In the genomic region with DNA sequence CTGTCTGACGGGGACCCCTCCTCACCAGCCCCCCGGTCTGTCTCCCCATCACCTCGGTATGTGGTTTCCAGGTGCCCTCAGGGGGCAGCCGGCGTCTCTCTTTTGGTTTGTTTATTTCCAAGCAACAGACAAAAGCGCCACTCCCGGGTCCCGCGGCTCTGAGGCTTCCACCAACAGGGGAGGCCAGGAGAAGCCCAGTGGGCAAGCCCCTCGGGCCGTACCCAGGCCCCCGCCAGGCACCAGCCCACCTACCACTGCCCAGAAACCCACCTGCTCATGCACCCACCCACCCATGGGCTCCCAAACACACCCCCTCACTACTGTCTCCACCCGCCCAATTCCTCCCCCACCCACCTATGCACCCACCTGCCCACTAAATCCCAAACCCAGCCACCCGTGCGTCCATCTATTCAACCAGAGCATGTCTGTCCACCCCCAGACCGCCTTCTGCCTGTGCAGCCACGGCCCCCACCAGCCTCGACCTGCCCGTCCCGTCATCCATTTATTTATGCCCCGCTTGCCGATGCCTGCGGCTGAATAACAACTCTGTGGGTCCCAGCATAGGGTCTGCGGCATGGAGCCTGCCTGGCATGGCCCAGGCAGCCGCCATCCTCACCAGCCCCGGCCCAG, we compare ENCODE assay signal across 35 cellular contexts.
"Had no signal": no experiment of that assay in that cellular context is flagged by ENCODE, and none has a peak within 500 bp of the region (broad histone marks: within the 10 kb centered on the region; RNA-seq: fewer than 3 reads in every experiment).

No MANE protein-coding gene starts in this region.

- H3K36me3 Mint-ChIP-seq: activated CD4-positive, alpha-beta memory T cell treated with anti-CD3 and anti-CD28 coated beads for 36 hours; activated naive CD8-positive, alpha-beta T cell; activated naive CD8-positive, alpha-beta T cell treated with anti-CD3 and anti-CD28 coated beads, Interleukin-2, amount 10 ng/mL, durations not matched to agents 7 days and 5 days; brain had no signal

- ATAC-seq: activated CD8-positive, alpha-beta T cell treated with anti-CD3 and anti-CD28 coated beads for 36 hours; activated naive CD8-positive, alpha-beta T cell treated with anti-CD3 and anti-CD28 coated beads, Interleukin-2, amount 50 U/mL, for 24 hours; activated T-cell treated with anti-CD3 and anti-CD28 coated beads, Interleukin-2, amount 50 U/mL, for 4 hours; activated T-cell treated with anti-CD3 and anti-CD28 coated beads, Interleukin-2, amount 50 U/mL, for 72 hours; activated T-helper 17 cell treated with anti-CD3 and anti-CD28 coated beads, Interleukin-2, amount 50 U/mL, for 72 hours had no signal

- H3K9me3 ChIP-seq: ascending aorta had no signal

- H3K27ac Mint-ChIP-seq: activated B cell treated with CpG ODN at 0.5 μM for 24 hours; activated CD4-positive, alpha-beta memory T cell treated with anti-CD3 and anti-CD28 coated beads for 36 hours; activated CD4-positive, alpha-beta T cell treated with anti-CD3 and anti-CD28 coated beads, Interleukin-2, amount 10 ng/mL, durations not matched to agents 24 days and 14 days; activated CD8-positive, alpha-beta T cell treated with anti-CD3 and anti-CD28 coated beads for 36 hours; activated naive CD4-positive, alpha-beta T cell treated with anti-CD3 and anti-CD28 coated beads for 36 hours; activated naive CD8-positive, alpha-beta T cell; activated naive CD8-positive, alpha-beta T cell treated with anti-CD3 and anti-CD28 coated beads, Interleukin-2, amount 10 ng/mL, durations not matched to agents 7 days and 5 days; activated naive CD8-positive, alpha-beta T cell treated with anti-CD3 and anti-CD28 coated beads, Interleukin-2, amount 50 U/mL, for 24 hours; activated T-cell treated with anti-CD3 and anti-CD28 coated beads, Interleukin-2, amount 50 U/mL, for 72 hours; activated T-helper 1 cell treated with anti-CD3 and anti-CD28 coated beads, Interleukin-12 subunit alpha, Interleukin-12 subunit beta, Interleukin-2, Interleukin-4 antibody, amounts not matched to agents 30 ng/mL and 10 ng/mL and 1 ng/mL, durations not matched to agents 14 hours and 24 hours and 36 hours; activated T-helper 17 cell treated with anti-CD3 and anti-CD28 coated beads, Interleukin-2, amount 50 U/mL, for 72 hours; T-helper 1 cell treated with Interleukin-12 subunit alpha and Interleukin-12 subunit beta and Interleukin-4 antibody, amounts not matched to agents 30 μg/mL and 1 μg/mL, for 36 hours; T-helper 2 cell treated with Interferon-gamma antibody and Interleukin-4, amounts not matched to agents 5 μg/mL and 100 μg/mL, for 36 hours had no signal

- DNase-seq: activated B cell treated with CpG ODN at 0.5 μM for 24 hours; activated CD4-positive, alpha-beta memory T cell treated with anti-CD3 and anti-CD28 coated beads for 36 hours; activated CD4-positive, alpha-beta T cell treated with anti-CD3 and anti-CD28 coated beads for 4 hours; activated CD4-positive, alpha-beta T cell treated with anti-CD3 and anti-CD28 coated beads, Interleukin-2, amount 10 ng/mL, durations not matched to agents 24 days and 14 days; activated CD4-positive, alpha-beta T cell treated with anti-CD3 and anti-CD28 coated beads, Interleukin-2, amount 50 U/mL, for 1 hour; activated CD4-positive, alpha-beta T cell treated with anti-CD3 and anti-CD28 coated beads, Interleukin-2, amount 50 U/mL, for 4 hours; activated CD4-positive, CD25-positive, alpha-beta regulatory T cell treated with anti-CD3 and anti-CD28 coated beads, Interleukin-2, amount 50 U/mL, for 72 hours; activated CD8-positive, alpha-beta memory T cell treated with anti-CD3 and anti-CD28 coated beads, Interleukin-2, amount 50 U/mL, for 4 hours; activated CD8-positive, alpha-beta T cell treated with anti-CD3 and anti-CD28 coated beads for 36 hours; activated effector memory CD4-positive, alpha-beta T cell treated with anti-CD3 and anti-CD28 coated beads, Interleukin-2, amount 50 U/mL, for 16 hours; activated naive CD4-positive, alpha-beta T cell treated with anti-CD3 and anti-CD28 coated beads for 36 hours; activated naive CD4-positive, alpha-beta T cell treated with anti-CD3 and anti-CD28 coated beads, Interleukin-2, amount 50 U/mL, for 16 hours; activated naive CD8-positive, alpha-beta T cell treated with anti-CD3 and anti-CD28 coated beads, Interleukin-2, amount 10 ng/mL, durations not matched to agents 7 days and 5 days; activated naive CD8-positive, alpha-beta T cell treated with anti-CD3 and anti-CD28 coated beads, Interleukin-2, amount 50 U/mL, for 24 hours; activated T-cell treated with anti-CD3 and anti-CD28 coated beads for 4 hours; activated T-cell treated with anti-CD3 and anti-CD28 coated beads, Interleukin-2, amount 50 U/mL, for 1 hour; activated T-cell treated with anti-CD3 and anti-CD28 coated beads, Interleukin-2, amount 50 U/mL, for 4 hours; activated T-cell treated with anti-CD3 and anti-CD28 coated beads, Interleukin-2, amount 50 U/mL, for 72 hours; amygdala; anterior cingulate cortex; T-helper 1 cell; T-helper 2 cell; T-helper 9 cell had no signal

- H3K27me3 ChIP-seq: ascending aorta had no signal

- FAIRE-seq: bronchial epithelial cell, TTC549 had no signal

- H3K36me3 ChIP-seq: ascending aorta, cardiac muscle cell had no signal

- H3K27me3 Mint-ChIP-seq: activated T-helper 17 cell treated with anti-CD3 and anti-CD28 coated beads, Interleukin-2, amount 50 U/mL, for 72 hours had no signal

- H3K4me1 Mint-ChIP-seq: activated B cell treated with CpG ODN at 0.5 μM for 24 hours; activated CD4-positive, alpha-beta T cell treated with anti-CD3 and anti-CD28 coated beads, Interleukin-2, amount 10 ng/mL, durations not matched to agents 24 days and 14 days; activated naive CD8-positive, alpha-beta T cell treated with anti-CD3 and anti-CD28 coated beads, Interleukin-2, amount 10 ng/mL, durations not matched to agents 7 days and 5 days; activated naive CD8-positive, alpha-beta T cell treated with anti-CD3 and anti-CD28 coated beads, Interleukin-2, amount 50 U/mL, for 24 hours; activated T-helper 17 cell treated with anti-CD3 and anti-CD28 coated beads, Interleukin-2, amount 50 U/mL, for 72 hours; central memory CD8-positive, alpha-beta T cell had no signal

- H3K9me3 Mint-ChIP-seq: activated B cell treated with CpG ODN at 0.5 μM for 24 hours; activated CD4-positive, alpha-beta memory T cell treated with anti-CD3 and anti-CD28 coated beads for 36 hours; activated CD4-positive, alpha-beta T cell treated with anti-CD3 and anti-CD28 coated beads, Interleukin-2, amount 10 ng/mL, durations not matched to agents 24 days and 14 days; activated CD8-positive, alpha-beta T cell treated with anti-CD3 and anti-CD28 coated beads for 36 hours; activated naive CD4-positive, alpha-beta T cell treated with anti-CD3 and anti-CD28 coated beads for 36 hours; activated naive CD8-positive, alpha-beta T cell treated with anti-CD3 and anti-CD28 coated beads, Interleukin-2, amount 10 ng/mL, durations not matched to agents 7 days and 5 days; activated naive CD8-positive, alpha-beta T cell treated with anti-CD3 and anti-CD28 coated beads, Interleukin-2, amount 50 U/mL, for 24 hours; activated T-cell treated with anti-CD3 and anti-CD28 coated beads, Interleukin-2, amount 50 U/mL, for 4 hours; activated T-cell treated with anti-CD3 and anti-CD28 coated beads, Interleukin-2, amount 50 U/mL, for 72 hours; activated T-helper 1 cell treated with anti-CD3 and anti-CD28 coated beads, Interleukin-12 subunit alpha, Interleukin-12 subunit beta, Interleukin-2, Interleukin-4 antibody, amounts not matched to agents 30 ng/mL and 10 ng/mL and 1 ng/mL, durations not matched to agents 14 hours and 24 hours and 36 hours; activated T-helper 17 cell treated with anti-CD3 and anti-CD28 coated beads, Interleukin-2, amount 50 U/mL, for 72 hours; brain; central memory CD8-positive, alpha-beta T cell; T-helper 1 cell treated with Interleukin-12 subunit alpha and Interleukin-12 subunit beta and Interleukin-4 antibody, amounts not matched to agents 30 μg/mL and 1 μg/mL, for 36 hours; T-helper 2 cell treated with Interferon-gamma antibody and Interleukin-4, amounts not matched to agents 5 μg/mL and 100 μg/mL, for 36 hours had no signal

- H3K27ac ChIP-seq: ascending aorta, cardiac muscle cell, VCaP had no signal

- H3K4me3 ChIP-seq: ascending aorta, cardiac muscle cell had no signal

- H3K4me3 Mint-ChIP-seq: activated B cell treated with CpG ODN at 0.5 μM for 24 hours; activated CD4-positive, alpha-beta memory T cell treated with anti-CD3 and anti-CD28 coated beads for 36 hours; activated CD4-positive, alpha-beta T cell treated with anti-CD3 and anti-CD28 coated beads, Interleukin-2, amount 10 ng/mL, durations not matched to agents 24 days and 14 days; activated CD8-positive, alpha-beta T cell treated with anti-CD3 and anti-CD28 coated beads for 36 hours; activated naive CD4-positive, alpha-beta T cell treated with anti-CD3 and anti-CD28 coated beads for 36 hours; activated naive CD8-positive, alpha-beta T cell; activated naive CD8-positive, alpha-beta T cell treated with anti-CD3 and anti-CD28 coated beads, Interleukin-2, amount 10 ng/mL, durations not matched to agents 7 days and 5 days; activated naive CD8-positive, alpha-beta T cell treated with anti-CD3 and anti-CD28 coated beads, Interleukin-2, amount 50 U/mL, for 24 hours; activated T-cell treated with anti-CD3 and anti-CD28 coated beads, Interleukin-2, amount 50 U/mL, for 4 hours; activated T-cell treated with anti-CD3 and anti-CD28 coated beads, Interleukin-2, amount 50 U/mL, for 72 hours; activated T-helper 1 cell treated with anti-CD3 and anti-CD28 coated beads, Interleukin-12 subunit alpha, Interleukin-12 subunit beta, Interleukin-2, Interleukin-4 antibody, amounts not matched to agents 30 ng/mL and 10 ng/mL and 1 ng/mL, durations not matched to agents 14 hours and 24 hours and 36 hours; activated T-helper 17 cell treated with anti-CD3 and anti-CD28 coated beads, Interleukin-2, amount 50 U/mL, for 72 hours; brain; central memory CD8-positive, alpha-beta T cell; T-helper 1 cell treated with Interleukin-12 subunit alpha and Interleukin-12 subunit beta and Interleukin-4 antibody, amounts not matched to agents 30 μg/mL and 1 μg/mL, for 36 hours; T-helper 2 cell treated with Interferon-gamma antibody and Interleukin-4, amounts not matched to agents 5 μg/mL and 100 μg/mL, for 36 hours had no signal
